Comparison of ENCODE assay signal across 16 cellular contexts in genomic region chr9:128325629-128326028, GRCh38.
"Had no signal": no experiment of that assay in that cellular context is flagged by ENCODE, and none has a peak within 500 bp of the region (broad histone marks: within the 10 kb centered on the region; RNA-seq: fewer than 3 reads in every experiment).

No MANE protein-coding gene starts in this region.

- ATAC-seq: body of pancreas; effector memory CD8-positive, alpha-beta T cell; psoas muscle had no signal

- H3K9me3 Mint-ChIP-seq: dendritic cell treated with granulocyte-macrophage colony-stimulating factor and Interleukin-4, amounts not matched to agents 40 ng/mL and 50 ng/mL, for 4 days; effector memory CD8-positive, alpha-beta T cell; naive B cell had no signal

- DNase-seq: activated CD4-positive, alpha-beta T cell treated with anti-CD3 and anti-CD28 coated beads, Interleukin-2, amount 50 U/mL, for 4 hours; activated naive CD4-positive, alpha-beta T cell; activated T-cell treated with anti-CD3 and anti-CD28 coated beads, Interleukin-2, amount 50 U/mL, for 48 hours; adrenal gland; body of pancreas; cerebellar nuclear complex; effector memory CD8-positive, alpha-beta T cell; hypothalamus; kidney glomerular epithelial cell; naive B cell; nucleus accumbens; psoas muscle; stimulated activated CD4-positive, alpha-beta T cell treated with anti-CD3 and anti-CD28 coated beads, Interleukin-4, amount 100 ng/mL, for 4 hours; tibial artery had no signal

- H3K27ac Mint-ChIP-seq: dendritic cell treated with granulocyte-macrophage colony-stimulating factor and Interleukin-4, amounts not matched to agents 40 ng/mL and 50 ng/mL, for 4 days; naive B cell had no signal

- H3K27ac ChIP-seq: adrenal gland, body of pancreas, psoas muscle, tibial artery, vagina had no signal

- H3K4me3 Mint-ChIP-seq: dendritic cell treated with granulocyte-macrophage colony-stimulating factor and Interleukin-4, amounts not matched to agents 40 ng/mL and 50 ng/mL, for 4 days; effector memory CD8-positive, alpha-beta T cell had no signal

- H3K27me3 Mint-ChIP-seq: dendritic cell treated with granulocyte-macrophage colony-stimulating factor and Interleukin-4, amounts not matched to agents 40 ng/mL and 50 ng/mL, for 4 days; effector memory CD8-positive, alpha-beta T cell; naive B cell had no signal

- H3K9me3 ChIP-seq: adrenal gland, body of pancreas, psoas muscle, tibial artery, vagina had no signal

- H3K27me3 ChIP-seq: adrenal gland, body of pancreas, tibial artery, vagina had no signal

- H3K36me3 Mint-ChIP-seq: naive B cell had no signal

- H3K4me3 ChIP-seq: adrenal gland, body of pancreas, psoas muscle, tibial artery, vagina had no signal
